In the genomic region with DNA sequence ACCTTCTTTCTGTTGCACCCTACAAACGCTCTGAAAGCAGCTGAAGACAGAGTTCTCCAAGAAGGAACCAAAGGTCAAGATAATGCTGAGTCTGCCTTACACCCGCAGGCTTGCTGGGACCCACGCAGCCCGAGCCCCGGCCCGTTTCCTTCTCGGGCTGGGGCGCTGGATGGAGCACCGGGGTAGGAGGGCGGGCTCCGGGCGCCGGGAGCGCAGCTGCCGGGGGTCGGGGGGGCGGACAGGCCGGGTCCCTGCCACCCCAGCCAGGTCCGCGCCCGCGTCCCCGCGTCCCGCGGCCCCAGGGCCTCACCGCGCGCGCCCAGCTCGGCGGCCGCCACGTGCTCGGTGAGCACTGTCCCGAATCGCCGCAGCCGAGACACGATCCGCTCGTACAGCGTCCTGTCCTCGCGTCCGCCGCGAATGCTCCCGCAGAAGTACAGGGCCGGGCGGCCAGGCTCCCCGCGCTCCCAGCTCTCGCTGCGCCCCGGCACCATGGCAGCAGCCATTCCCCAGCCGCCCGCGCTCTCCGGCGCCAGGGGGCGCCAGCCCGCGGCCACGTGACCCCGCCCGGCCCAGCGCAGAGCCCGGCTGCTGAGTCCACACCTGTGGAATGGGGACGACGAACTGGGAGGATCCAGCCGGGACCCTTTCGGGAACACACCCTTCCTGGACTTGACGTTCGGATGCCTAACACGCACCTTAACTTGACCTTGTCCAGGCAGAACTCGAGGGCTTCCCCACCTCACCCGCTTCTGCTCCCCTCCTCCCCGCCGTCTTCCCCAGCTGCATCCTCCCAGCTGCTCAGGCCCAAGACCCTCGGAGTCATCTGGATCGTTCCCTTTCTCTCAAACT, we compare ENCODE assay signal across 1 cellular context.
TF ChIP-seq lines count a peak whose summit lies in the region.

A gene with protein sequence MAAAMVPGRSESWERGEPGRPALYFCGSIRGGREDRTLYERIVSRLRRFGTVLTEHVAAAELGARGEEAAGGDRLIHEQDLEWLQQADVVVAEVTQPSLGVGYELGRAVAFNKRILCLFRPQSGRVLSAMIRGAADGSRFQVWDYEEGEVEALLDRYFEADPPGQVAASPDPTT (minus strand): TSS at position 531 of the 852 bp plus-strand sequence. CDS start 25 bp downstream, at position 506.

TF ChIP-seq in K562, 482 proteins besides CTCF, POLR2A, EP300 and RAD21 (continued from another document and continues in another):
- TF ChIP-seq, protein P1, sequence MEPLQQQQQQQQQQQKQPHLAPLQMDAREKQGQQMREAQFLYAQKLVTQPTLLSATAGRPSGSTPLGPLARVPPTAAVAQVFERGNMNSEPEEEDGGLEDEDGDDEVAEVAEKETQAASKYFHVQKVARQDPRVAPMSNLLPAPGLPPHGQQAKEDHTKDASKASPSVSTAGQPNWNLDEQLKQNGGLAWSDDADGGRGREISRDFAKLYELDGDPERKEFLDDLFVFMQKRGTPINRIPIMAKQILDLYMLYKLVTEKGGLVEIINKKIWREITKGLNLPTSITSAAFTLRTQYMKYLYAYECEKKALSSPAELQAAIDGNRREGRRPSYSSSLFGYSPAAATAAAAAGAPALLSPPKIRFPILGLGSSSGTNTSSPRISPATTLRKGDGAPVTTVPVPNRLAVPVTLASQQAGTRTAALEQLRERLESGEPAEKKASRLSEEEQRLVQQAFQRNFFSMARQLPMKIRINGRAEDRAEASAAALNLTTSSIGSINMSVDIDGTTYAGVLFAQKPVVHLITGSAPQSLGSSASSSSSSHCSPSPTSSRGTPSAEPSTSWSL (CRISPR knock-in tag; IDR thresholded peaks at IDR 0.05; ENCODE audit: borderline replicate concordance): no peak
- TF ChIP-seq SRF (CRISPR knock-in tag; IDR thresholded peaks at IDR 0.05) (no peak), NR4A1 (CRISPR knock-in tag; IDR thresholded peaks at IDR 0.05) (peak; percentile 70; the same call in 1 of the 2 replicates), NR4A1 (tag; IDR thresholded peaks at IDR 0.05) (peak; percentile 92), DMBX1 (CRISPR knock-in tag; IDR thresholded peaks at IDR 0.05; ENCODE audit: borderline replicate concordance) (peak; percentile 79; the same call in 1 of the 2 replicates), ZNF124 (CRISPR knock-in tag; IDR thresholded peaks at IDR 0.05) (no peak), SIN3B (IDR thresholded peaks at IDR 0.05; ENCODE audit: low read depth) (peak; percentile 79), SOX6 (IDR thresholded peaks at IDR 0.05) (peak; percentile 74), PHF8 (IDR thresholded peaks at IDR 0.05; ENCODE audit: borderline replicate concordance, low read length) (peak; percentile 95), RFX1 (IDR thresholded peaks at IDR 0.05) (no peak), KLF16 (IDR thresholded peaks at IDR 0.05) (peak; percentile 41; the same call in 1 of the 2 replicates), GATAD2B (IDR thresholded peaks at IDR 0.05; ENCODE audit: borderline replicate concordance) (peak; percentile 80; the same call in 1 of the 2 replicates), TARDBP (IDR thresholded peaks at IDR 0.05) (peak; percentile 74; the same call in 1 of the 2 replicates), ZNF41 (CRISPR knock-in tag; conservative IDR thresholded peaks at IDR 0.05) (0 out of 2 replicates have a peak, but pooled peaks have one; percentile 9), EP400 (IDR thresholded peaks at IDR 0.05) (peak; percentile 91; the same call in 1 of the 2 replicates), PML (IDR thresholded peaks at IDR 0.05; ENCODE audit: low read length) (peak; percentile 32; the same call in 1 of the 2 replicates), ZNF239 (CRISPR knock-in tag; IDR thresholded peaks at IDR 0.05) (peak; percentile 27; the same call in 1 of the 2 replicates), XRCC5 (IDR thresholded peaks at IDR 0.05; ENCODE audit: low read depth, low read length) (peak; percentile 90), NFYB (IDR thresholded peaks at IDR 0.05; ENCODE audit: extremely low read depth, insufficient read length) (no peak), HNRNPLL (IDR thresholded peaks at IDR 0.05; ENCODE audit: low read depth, low read length, poor library complexity, severe bottlenecking) (no peak), LEF1 (IDR thresholded peaks at IDR 0.05) (no peak), NR2C1 (IDR thresholded peaks at IDR 0.05) (no peak), NR2C1 (tag; IDR thresholded peaks at IDR 0.05) (no peak), RNF2 (IDR thresholded peaks at IDR 0.05) (peak; percentile 57; the same call in 1 of the 2 replicates), OTX1 (CRISPR knock-in tag; IDR thresholded peaks at IDR 0.05) (0 out of 2 replicates have a peak, but pooled peaks have one; percentile 45), NR3C1 (CRISPR knock-in tag; IDR thresholded peaks at IDR 0.05) (peak; percentile 87; the same call in 1 of the 2 replicates), ERF (CRISPR knock-in tag; IDR thresholded peaks at IDR 0.05) (0 out of 2 replicates have a peak, but pooled peaks have one; percentile 70), SRSF3 (IDR thresholded peaks at IDR 0.05; ENCODE audit: insufficient read depth, low read length) (no peak), STAT5A (IDR thresholded peaks at IDR 0.05; ENCODE audit: borderline replicate concordance, low read length) (no peak), PCBP1 (IDR thresholded peaks at IDR 0.05; ENCODE audit: low read depth, low read length, poor library complexity, severe bottlenecking) (peak; percentile 80), POLR3G (IDR thresholded peaks at IDR 0.05; ENCODE audit: extremely low read depth, insufficient read length, insufficient replicate concordance) (no peak), ZNF282 (CRISPR knock-in tag; IDR thresholded peaks at IDR 0.05) (no peak; the same call in 1 of the 2 replicates), NFXL1 (CRISPR knock-in tag; IDR thresholded peaks at IDR 0.05) (no peak), FOXP1 (CRISPR knock-in tag; IDR thresholded peaks at IDR 0.05) (peak; percentile 93), ZNF165 (CRISPR knock-in tag; IDR thresholded peaks at IDR 0.05; ENCODE audit: borderline replicate concordance) (no peak), ZNF79 (CRISPR knock-in tag; IDR thresholded peaks at IDR 0.05; ENCODE audit: low read depth) (no peak), PHTF2 (CRISPR knock-in tag; IDR thresholded peaks at IDR 0.05) (no peak), TRIM28 (IDR thresholded peaks at IDR 0.05) (no peak), KHSRP (IDR thresholded peaks at IDR 0.05) (no peak), BRCA1 (IDR thresholded peaks at IDR 0.05) (no peak), BRCA1 (CRISPR knock-in tag; IDR thresholded peaks at IDR 0.05) (peak; percentile 90; the same call in 1 of the 2 replicates), HSF4 (CRISPR knock-in tag; IDR thresholded peaks at IDR 0.05; ENCODE audit: borderline replicate concordance) (no peak), RFX5 (IDR thresholded peaks at IDR 0.05; ENCODE audit: low read depth, low read length) (no peak), SAP30 (IDR thresholded peaks at IDR 0.05; ENCODE audit: borderline replicate concordance, insufficient read depth, low read depth, low read length, poor library complexity, severe bottlenecking) (peak; percentile 88), CBFA2T2 (conservative IDR thresholded peaks at IDR 0.05) (peak; percentile 61), C11orf30 (IDR thresholded peaks at IDR 0.05; ENCODE audit: low read depth) (peak; percentile 92), POLR2AphosphoS2 (IDR thresholded peaks at IDR 0.05; ENCODE audit: low read length) (no peak), GATA2 (CRISPR knock-in tag; IDR thresholded peaks at IDR 0.05) (no peak), MECOM (CRISPR knock-in tag; IDR thresholded peaks at IDR 0.05) (peak; percentile 59; the same call in 1 of the 2 replicates), HDAC1 (IDR thresholded peaks at IDR 0.05) (peak in 1 of 2 experiments; percentile 55; a peak in 1 of 4 replicates), IRF2 (CRISPR knock-in tag; IDR thresholded peaks at IDR 0.05) (peak; percentile 86; the same call in 1 of the 2 replicates), STAG1 (CRISPR knock-in tag; IDR thresholded peaks at IDR 0.05; ENCODE audit: borderline replicate concordance) (peak; percentile 56; the same call in 1 of the 2 replicates), ZNF668 (CRISPR knock-in tag; IDR thresholded peaks at IDR 0.05) (peak; percentile 86), ZBTB7A (IDR thresholded peaks at IDR 0.05; ENCODE audit: borderline replicate concordance, control insufficient read depth, low read depth, low read length) (peak; percentile 10; the same call in 1 of the 2 replicates)
- TF ChIP-seq, protein P2, sequence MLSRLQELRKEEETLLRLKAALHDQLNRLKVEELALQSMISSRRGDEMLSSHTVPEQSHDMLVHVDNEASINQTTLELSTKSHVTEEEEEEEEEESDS (CRISPR knock-in tag; IDR thresholded peaks at IDR 0.05): no peak
- TF ChIP-seq, protein P3, sequence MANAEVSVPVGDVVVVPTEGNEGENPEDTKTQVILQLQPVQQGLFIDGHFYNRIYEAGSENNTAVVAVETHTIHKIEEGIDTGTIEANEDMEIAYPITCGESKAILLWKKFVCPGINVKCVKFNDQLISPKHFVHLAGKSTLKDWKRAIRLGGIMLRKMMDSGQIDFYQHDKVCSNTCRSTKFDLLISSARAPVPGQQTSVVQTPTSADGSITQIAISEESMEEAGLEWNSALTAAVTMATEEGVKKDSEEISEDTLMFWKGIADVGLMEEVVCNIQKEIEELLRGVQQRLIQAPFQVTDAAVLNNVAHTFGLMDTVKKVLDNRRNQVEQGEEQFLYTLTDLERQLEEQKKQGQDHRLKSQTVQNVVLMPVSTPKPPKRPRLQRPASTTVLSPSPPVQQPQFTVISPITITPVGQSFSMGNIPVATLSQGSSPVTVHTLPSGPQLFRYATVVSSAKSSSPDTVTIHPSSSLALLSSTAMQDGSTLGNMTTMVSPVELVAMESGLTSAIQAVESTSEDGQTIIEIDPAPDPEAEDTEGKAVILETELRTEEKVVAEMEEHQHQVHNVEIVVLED (CRISPR knock-in tag; IDR thresholded peaks at IDR 0.05): 0 out of 2 replicates have a peak, but pooled peaks have one; percentile 38
- TF ChIP-seq, protein P4, sequence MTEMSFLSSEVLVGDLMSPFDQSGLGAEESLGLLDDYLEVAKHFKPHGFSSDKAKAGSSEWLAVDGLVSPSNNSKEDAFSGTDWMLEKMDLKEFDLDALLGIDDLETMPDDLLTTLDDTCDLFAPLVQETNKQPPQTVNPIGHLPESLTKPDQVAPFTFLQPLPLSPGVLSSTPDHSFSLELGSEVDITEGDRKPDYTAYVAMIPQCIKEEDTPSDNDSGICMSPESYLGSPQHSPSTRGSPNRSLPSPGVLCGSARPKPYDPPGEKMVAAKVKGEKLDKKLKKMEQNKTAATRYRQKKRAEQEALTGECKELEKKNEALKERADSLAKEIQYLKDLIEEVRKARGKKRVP (CRISPR knock-in tag; IDR thresholded peaks at IDR 0.05): no peak; the same call in 1 of the 2 replicates
- TF ChIP-seq, protein P5, sequence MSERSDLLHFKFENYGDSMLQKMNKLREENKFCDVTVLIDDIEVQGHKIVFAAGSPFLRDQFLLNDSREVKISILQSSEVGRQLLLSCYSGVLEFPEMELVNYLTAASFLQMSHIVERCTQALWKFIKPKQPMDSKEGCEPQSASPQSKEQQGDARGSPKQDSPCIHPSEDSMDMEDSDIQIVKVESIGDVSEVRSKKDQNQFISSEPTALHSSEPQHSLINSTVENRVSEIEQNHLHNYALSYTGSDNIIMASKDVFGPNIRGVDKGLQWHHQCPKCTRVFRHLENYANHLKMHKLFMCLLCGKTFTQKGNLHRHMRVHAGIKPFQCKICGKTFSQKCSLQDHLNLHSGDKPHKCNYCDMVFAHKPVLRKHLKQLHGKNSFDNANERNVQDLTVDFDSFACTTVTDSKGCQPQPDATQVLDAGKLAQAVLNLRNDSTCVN (CRISPR knock-in tag; IDR thresholded peaks at IDR 0.05): no peak
- TF ChIP-seq, protein P6, sequence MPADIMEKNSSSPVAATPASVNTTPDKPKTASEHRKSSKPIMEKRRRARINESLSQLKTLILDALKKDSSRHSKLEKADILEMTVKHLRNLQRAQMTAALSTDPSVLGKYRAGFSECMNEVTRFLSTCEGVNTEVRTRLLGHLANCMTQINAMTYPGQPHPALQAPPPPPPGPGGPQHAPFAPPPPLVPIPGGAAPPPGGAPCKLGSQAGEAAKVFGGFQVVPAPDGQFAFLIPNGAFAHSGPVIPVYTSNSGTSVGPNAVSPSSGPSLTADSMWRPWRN (IDR thresholded peaks at IDR 0.05; ENCODE audit: low read depth): no peak; the same call in 1 of the 2 replicates
- TF ChIP-seq, protein P7, sequence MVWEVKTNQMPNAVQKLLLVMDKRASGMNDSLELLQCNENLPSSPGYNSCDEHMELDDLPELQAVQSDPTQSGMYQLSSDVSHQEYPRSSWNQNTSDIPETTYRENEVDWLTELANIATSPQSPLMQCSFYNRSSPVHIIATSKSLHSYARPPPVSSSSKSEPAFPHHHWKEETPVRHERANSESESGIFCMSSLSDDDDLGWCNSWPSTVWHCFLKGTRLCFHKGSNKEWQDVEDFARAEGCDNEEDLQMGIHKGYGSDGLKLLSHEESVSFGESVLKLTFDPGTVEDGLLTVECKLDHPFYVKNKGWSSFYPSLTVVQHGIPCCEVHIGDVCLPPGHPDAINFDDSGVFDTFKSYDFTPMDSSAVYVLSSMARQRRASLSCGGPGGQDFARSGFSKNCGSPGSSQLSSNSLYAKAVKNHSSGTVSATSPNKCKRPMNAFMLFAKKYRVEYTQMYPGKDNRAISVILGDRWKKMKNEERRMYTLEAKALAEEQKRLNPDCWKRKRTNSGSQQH (CRISPR knock-in tag; IDR thresholded peaks at IDR 0.05): 0 out of 2 replicates have a peak, but pooled peaks have one; percentile 31
- TF ChIP-seq, protein P8, sequence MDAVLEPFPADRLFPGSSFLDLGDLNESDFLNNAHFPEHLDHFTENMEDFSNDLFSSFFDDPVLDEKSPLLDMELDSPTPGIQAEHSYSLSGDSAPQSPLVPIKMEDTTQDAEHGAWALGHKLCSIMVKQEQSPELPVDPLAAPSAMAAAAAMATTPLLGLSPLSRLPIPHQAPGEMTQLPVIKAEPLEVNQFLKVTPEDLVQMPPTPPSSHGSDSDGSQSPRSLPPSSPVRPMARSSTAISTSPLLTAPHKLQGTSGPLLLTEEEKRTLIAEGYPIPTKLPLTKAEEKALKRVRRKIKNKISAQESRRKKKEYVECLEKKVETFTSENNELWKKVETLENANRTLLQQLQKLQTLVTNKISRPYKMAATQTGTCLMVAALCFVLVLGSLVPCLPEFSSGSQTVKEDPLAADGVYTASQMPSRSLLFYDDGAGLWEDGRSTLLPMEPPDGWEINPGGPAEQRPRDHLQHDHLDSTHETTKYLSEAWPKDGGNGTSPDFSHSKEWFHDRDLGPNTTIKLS (IDR thresholded peaks at IDR 0.05; ENCODE audit: borderline replicate concordance, low read depth): peak; percentile 72
- TF ChIP-seq, protein P9, sequence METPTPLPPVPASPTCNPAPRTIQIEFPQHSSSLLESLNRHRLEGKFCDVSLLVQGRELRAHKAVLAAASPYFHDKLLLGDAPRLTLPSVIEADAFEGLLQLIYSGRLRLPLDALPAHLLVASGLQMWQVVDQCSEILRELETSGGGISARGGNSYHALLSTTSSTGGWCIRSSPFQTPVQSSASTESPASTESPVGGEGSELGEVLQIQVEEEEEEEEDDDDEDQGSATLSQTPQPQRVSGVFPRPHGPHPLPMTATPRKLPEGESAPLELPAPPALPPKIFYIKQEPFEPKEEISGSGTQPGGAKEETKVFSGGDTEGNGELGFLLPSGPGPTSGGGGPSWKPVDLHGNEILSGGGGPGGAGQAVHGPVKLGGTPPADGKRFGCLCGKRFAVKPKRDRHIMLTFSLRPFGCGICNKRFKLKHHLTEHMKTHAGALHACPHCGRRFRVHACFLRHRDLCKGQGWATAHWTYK (CRISPR knock-in tag; IDR thresholded peaks at IDR 0.05): peak; percentile 89
